8 cellular contexts compared by ENCODE assay signal in genomic region chr11:47524200-47524874, GRCh38. TPM values are rescaled to one million over a fixed set of nuclear protein-coding genes. Genes with fewer than 3 reads are reported as not detected.
DNase-seq lines count a peak whose midpoint lies in the region; ATAC-seq and TF ChIP-seq lines count a peak whose summit lies in the region.

No MANE protein-coding gene starts in this region.

- DNase-seq in AG08396 (ENCODE audit: low spot score) (peak; percentile 15), glutamatergic neuron (peak; percentile 61), trophoblast cell (no peak), amniotic stem cell (lab: John Stamatoyannopoulos, UW) (no peak), NCI-H1105 (lab: John Stamatoyannopoulos, UW) (no peak)
- DNase-seq in activated T-cell treated with anti-CD3 and anti-CD28 coated beads, Interleukin-2, amount 50 U/mL, for 72 hours, result peak; percentile 26 to 28

- no CpG with 5 or more reads among the region's 9 CpGs for WGBS in trophoblast cell (ENCODE audit: extremely low coverage, insufficient coverage, insufficient read length)

- H3K4ac ChIP-seq in trophoblast cell (ENCODE audit: low read depth, low read length), result peak overlapping the region; percentile 5

- H3K27me3 Mint-ChIP-seq in activated T-cell treated with anti-CD3 and anti-CD28 coated beads, Interleukin-2, amount 50 U/mL, for 72 hours (ENCODE audit: low read depth), result no peaks in the 10 kb centered on the region
- peaks cover 3% of the 10 kb centered on the region for H3K27me3 Mint-ChIP-seq in glutamatergic neuron (ENCODE audit: unreplicated experiment)

- no peak for TF ChIP-seq CTCF in glutamatergic neuron (IDR thresholded peaks at IDR 0.05; ENCODE audit: partially characterized antibody, unreplicated experiment)

- H3K4me2 ChIP-seq in trophoblast cell (ENCODE audit: low read length), result peak overlapping the region; percentile 49

- H2BK120ac ChIP-seq in trophoblast cell (ENCODE audit: insufficient read depth, low read length, poor library complexity), result no peak overlapping the region

- peaks cover 6 to 12% of the 10 kb centered on the region in 2 experiments for H3K4me1 ChIP-seq in trophoblast cell (ENCODE audit: control insufficient read depth in 1 of 2, insufficient read depth in 2 of 2, low read length in 2 of 2)

- H3K18ac ChIP-seq in trophoblast cell (ENCODE audit: low read length), result peak overlapping the region; percentile 13

- peak overlapping the region; percentile 83 for H3K27ac Mint-ChIP-seq in activated T-cell treated with anti-CD3 and anti-CD28 coated beads, Interleukin-2, amount 50 U/mL, for 72 hours
- H3K27ac Mint-ChIP-seq in glutamatergic neuron (ENCODE audit: unreplicated experiment), result peak overlapping the region; percentile 98

- H3K23ac ChIP-seq in trophoblast cell (ENCODE audit: low read length), result no peak overlapping the region

- peaks cover 2% of the 10 kb centered on the region for H3K9me3 ChIP-seq in trophoblast cell (ENCODE audit: insufficient read depth, low read depth, low read length)

- peak; percentile 29 for ATAC-seq in HG02798 (IDR thresholded peaks at IDR 0.05; ENCODE audit: poor library complexity, unreplicated experiment)
- ATAC-seq in activated T-cell treated with anti-CD3 and anti-CD28 coated beads, Interleukin-2, amount 50 U/mL, for 72 hours (replicated peaks in 1 of 2), result peak; percentile 58 to 63
- ATAC-seq in GM18861 (IDR thresholded peaks at IDR 0.05; ENCODE audit: unreplicated experiment), result no peak

- H4K91ac ChIP-seq in trophoblast cell (ENCODE audit: low read depth, low read length), result peak overlapping the region; percentile 65

- H3K9ac ChIP-seq in trophoblast cell (ENCODE audit: low read length), result peak overlapping the region; percentile 2

- H2AFZ ChIP-seq in trophoblast cell (ENCODE audit: insufficient read depth, low read length, poor library complexity), result no peak overlapping the region

- peak overlapping the region; percentile 33 for H3K14ac ChIP-seq in trophoblast cell (ENCODE audit: low read length)

- no peak overlapping the region for H2BK12ac ChIP-seq in trophoblast cell (ENCODE audit: low read length)

- no peak overlapping the region for H2AK5ac ChIP-seq in trophoblast cell (ENCODE audit: low read length)

- peak overlapping the region; percentile 86 for H3K27ac ChIP-seq in trophoblast cell (ENCODE audit: low read depth, low read length)

- H3K9me3 Mint-ChIP-seq in activated T-cell treated with anti-CD3 and anti-CD28 coated beads, Interleukin-2, amount 50 U/mL, for 72 hours, result no peaks in the 10 kb centered on the region
- peaks cover 4% of the 10 kb centered on the region for H3K9me3 Mint-ChIP-seq in glutamatergic neuron (ENCODE audit: unreplicated experiment)

- peaks cover 0 to 2% of the 10 kb centered on the region in 2 experiments for H3K36me3 ChIP-seq in trophoblast cell (ENCODE audit: control insufficient read depth in 1 of 2, insufficient read depth in 2 of 2, low read length in 2 of 2)

- H3K36me3 Mint-ChIP-seq in activated T-cell treated with anti-CD3 and anti-CD28 coated beads, Interleukin-2, amount 50 U/mL, for 72 hours (ENCODE audit: insufficient read depth in 2 of 2), result peaks cover 0 to 5% of the 10 kb centered on the region in 2 donors
- H3K36me3 Mint-ChIP-seq in glutamatergic neuron (ENCODE audit: unreplicated experiment), result no peaks in the 10 kb centered on the region

- H4K12ac ChIP-seq in trophoblast cell (ENCODE audit: low read depth, low read length), result no peak overlapping the region

- H2BK5ac ChIP-seq in trophoblast cell (ENCODE audit: low read depth, low read length, poor library complexity), result peak overlapping the region; percentile 70

- no peak overlapping the region for H3K4me3 ChIP-seq in trophoblast cell (ENCODE audit: low read depth, low read length)

- H3K79me2 ChIP-seq in trophoblast cell (ENCODE audit: control insufficient read depth, insufficient read depth, low read length, poor library complexity), result peaks cover 18% of the 10 kb centered on the region

- peak overlapping the region; percentile 32 for H4K8ac ChIP-seq in trophoblast cell (ENCODE audit: low read depth, low read length)

- H3K79me1 ChIP-seq in trophoblast cell (ENCODE audit: low read length), result peaks cover 2% of the 10 kb centered on the region

- peak overlapping the region; percentile 75 to 76 for H3K4me3 Mint-ChIP-seq in activated T-cell treated with anti-CD3 and anti-CD28 coated beads, Interleukin-2, amount 50 U/mL, for 72 hours
- peak overlapping the region; percentile 83 for H3K4me3 Mint-ChIP-seq in glutamatergic neuron (ENCODE audit: unreplicated experiment)

- H3K27me3 ChIP-seq in trophoblast cell (ENCODE audit: insufficient read depth, low read length), result no peaks in the 10 kb centered on the region

- H3K4me1 Mint-ChIP-seq in activated T-cell treated with anti-CD3 and anti-CD28 coated beads, Interleukin-2, amount 50 U/mL, for 72 hours (ENCODE audit: low read depth), result peaks cover 77% of the 10 kb centered on the region
- H3K4me1 Mint-ChIP-seq in glutamatergic neuron (ENCODE audit: low read depth, unreplicated experiment), result peaks cover 29% of the 10 kb centered on the region

RNA-seq across cellular contexts. Expression of gene CELF1, which starts 28.6 kb away (rescaled TPM):
- 100 to 1,000 TPM; 128 to 149 TPM for total RNA-seq in activated T-cell treated with anti-CD3 and anti-CD28 coated beads, Interleukin-2, amount 50 U/mL, for 72 hours
- total RNA-seq in glutamatergic neuron (ENCODE audit: unreplicated experiment), result 261 TPM
- 61.5 and 66.2 TPM in 2 replicates for polyA plus RNA-seq in trophoblast cell (2013)

RNA-seq across cellular contexts. Expression of gene PTPMT1, which starts 41.1 kb away (rescaled TPM):
- 10 to 100 TPM; 37.0 to 40.1 TPM for total RNA-seq in activated T-cell treated with anti-CD3 and anti-CD28 coated beads, Interleukin-2, amount 50 U/mL, for 72 hours
- total RNA-seq in glutamatergic neuron (ENCODE audit: unreplicated experiment), result 27.5 TPM
- polyA plus RNA-seq in trophoblast cell (2013), result 53.6 and 57.5 TPM in 2 replicates

RNA-seq across cellular contexts. Expression of gene KBTBD4, which starts 54.4 kb away (rescaled TPM):
- total RNA-seq in activated T-cell treated with anti-CD3 and anti-CD28 coated beads, Interleukin-2, amount 50 U/mL, for 72 hours, result 10 to 100 TPM; 17.2 to 18.6 TPM
- total RNA-seq in glutamatergic neuron (ENCODE audit: unreplicated experiment), result 11.1 TPM
- polyA plus RNA-seq in trophoblast cell (2013), result 6.7 TPM in 2 replicates

RNA-seq across cellular contexts. Expression of gene NDUFS3, which starts 54.5 kb away (rescaled TPM):
- 10 to 100 TPM; 78.9 to 84.2 TPM for total RNA-seq in activated T-cell treated with anti-CD3 and anti-CD28 coated beads, Interleukin-2, amount 50 U/mL, for 72 hours
- total RNA-seq in glutamatergic neuron (ENCODE audit: unreplicated experiment), result 122 TPM
- 82.0 and 83.5 TPM in 2 replicates for polyA plus RNA-seq in trophoblast cell (2013)

Comparison
In these comparisons a context has a peak if more than half of its experiments do, and no peak if none do; other contexts are left out.
1. DNase-seq: peak in AG08396 (single experiment), activated T-cell treated with anti-CD3 and anti-CD28 coated beads, Interleukin-2, amount 50 U/mL, for 72 hours (2 of 2) and glutamatergic neuron (single experiment); none in trophoblast cell (0 of 2), amniotic stem cell (single experiment) and NCI-H1105 (single experiment).